ENCODE assay signal across 20 cellular contexts in the genomic region with DNA sequence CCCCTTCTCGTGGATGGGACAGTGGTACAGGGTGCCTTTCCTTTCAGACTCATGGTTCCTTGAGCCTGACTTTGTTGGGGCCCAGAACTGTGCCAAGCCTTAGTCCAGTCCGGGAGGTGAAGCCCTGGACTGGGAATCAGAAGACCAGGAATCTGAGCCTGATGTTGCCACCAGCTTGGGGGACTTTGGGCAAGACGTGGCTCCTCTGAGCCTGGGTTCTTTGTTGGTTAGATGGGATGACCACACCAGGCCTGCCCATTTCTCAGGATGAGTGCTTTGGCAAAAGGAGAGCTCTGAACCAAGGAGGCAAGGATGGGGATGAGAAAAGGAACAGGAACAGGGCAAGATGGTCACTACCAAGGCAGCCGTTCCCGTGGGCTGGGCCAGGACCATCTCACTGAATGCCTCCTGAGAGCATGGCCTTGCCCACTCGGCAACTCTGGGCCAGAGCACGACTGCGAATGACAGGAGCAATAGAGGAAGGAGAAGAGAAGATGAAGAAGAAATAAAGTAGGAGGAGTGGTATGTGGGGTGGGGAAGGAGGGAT.
"Had no signal": no experiment of that assay in that cellular context is flagged by ENCODE, and none has a peak within 500 bp of the region (broad histone marks: within the 10 kb centered on the region; RNA-seq: fewer than 3 reads in every experiment).

No MANE protein-coding gene starts in this region.

- ATAC-seq: activated naive CD4-positive, alpha-beta T cell treated with anti-CD3 and anti-CD28 coated beads, Interleukin-2, amount 50 U/mL, for 72 hours; activated T-cell treated with anti-CD3 and anti-CD28 coated beads, Interleukin-2, amount 50 U/mL, for 72 hours; effector memory CD8-positive, alpha-beta T cell; left lobe of liver had no signal

- H3K9me3 ChIP-seq: adrenal gland, right atrium auricular region, suprapubic skin, transverse colon, vagina had no signal

- H3K27me3 Mint-ChIP-seq: effector memory CD8-positive, alpha-beta T cell; stimulated activated naive CD8-positive, alpha-beta T cell treated with anti-CD3 and anti-CD28 coated beads, Interleukin-15, Interleukin-2, amounts not matched to agents 100 ng/mL and 50 ng/mL, for 24 hours had no signal

- H3K9me3 Mint-ChIP-seq: activated naive CD4-positive, alpha-beta T cell treated with anti-CD3 and anti-CD28 coated beads, Interleukin-2, amount 50 U/mL, for 72 hours; activated T-cell treated with anti-CD3 and anti-CD28 coated beads, Interleukin-2, amount 50 U/mL, for 72 hours; effector memory CD8-positive, alpha-beta T cell; T-helper 1 cell treated with Interleukin-12 subunit alpha and Interleukin-12 subunit beta and Interleukin-4 antibody, amounts not matched to agents 30 μg/mL and 1 μg/mL, for 36 hours had no signal

- H3K4me3 ChIP-seq: adrenal gland, right atrium auricular region, suprapubic skin, transverse colon, vagina had no signal

- H3K27me3 ChIP-seq: adrenal gland, foreskin keratinocyte, right atrium auricular region, suprapubic skin, transverse colon, vagina had no signal

- H3K36me3 Mint-ChIP-seq: activated naive CD4-positive, alpha-beta T cell treated with anti-CD3 and anti-CD28 coated beads, Interleukin-2, amount 50 U/mL, for 72 hours had no signal

- H3K4me1 Mint-ChIP-seq: neural crest cell had no signal

- H3K27ac ChIP-seq: adrenal gland, foreskin keratinocyte, right atrium auricular region, suprapubic skin, transverse colon, vagina, VCaP had no signal

- H3K36me3 ChIP-seq: adrenal gland, right atrium auricular region, transverse colon had no signal

- H3K27ac Mint-ChIP-seq: activated naive CD4-positive, alpha-beta T cell treated with anti-CD3 and anti-CD28 coated beads, Interleukin-2, amount 50 U/mL, for 72 hours; activated T-cell treated with anti-CD3 and anti-CD28 coated beads, Interleukin-2, amount 50 U/mL, for 72 hours; effector memory CD8-positive, alpha-beta T cell; progenitor cell of endocrine pancreas; stimulated activated naive CD8-positive, alpha-beta T cell treated with anti-CD3 and anti-CD28 coated beads, Interleukin-15, Interleukin-2, amounts not matched to agents 100 ng/mL and 50 ng/mL, for 24 hours; T-helper 1 cell treated with Interleukin-12 subunit alpha and Interleukin-12 subunit beta and Interleukin-4 antibody, amounts not matched to agents 30 μg/mL and 1 μg/mL, for 36 hours had no signal

- DNase-seq: activated CD4-positive, CD25-positive, alpha-beta regulatory T cell treated with anti-CD3 and anti-CD28 coated beads, Interleukin-2, amount 50 U/mL, for 72 hours; activated CD8-positive, alpha-beta memory T cell treated with anti-CD3 and anti-CD28 coated beads for 24 hours; activated effector memory CD4-positive, alpha-beta T cell treated with anti-CD3 and anti-CD28 coated beads, Interleukin-2, amount 50 U/mL, for 16 hours; activated T-cell treated with anti-CD3 and anti-CD28 coated beads, Interleukin-2, amount 50 U/mL, for 72 hours; effector memory CD8-positive, alpha-beta T cell; glutamatergic neuron; hippocampal formation; transverse colon had no signal

- H3K4me3 Mint-ChIP-seq: activated T-cell treated with anti-CD3 and anti-CD28 coated beads, Interleukin-2, amount 50 U/mL, for 72 hours; effector memory CD8-positive, alpha-beta T cell; neural crest cell; stimulated activated naive CD8-positive, alpha-beta T cell treated with anti-CD3 and anti-CD28 coated beads, Interleukin-15, Interleukin-2, amounts not matched to agents 100 ng/mL and 50 ng/mL, for 24 hours; T-helper 1 cell treated with Interleukin-12 subunit alpha and Interleukin-12 subunit beta and Interleukin-4 antibody, amounts not matched to agents 30 μg/mL and 1 μg/mL, for 36 hours had no signal

- H3K4me1 ChIP-seq: adrenal gland, right atrium auricular region, suprapubic skin, transverse colon, vagina had no signal
